ENCODE assay signal across 1 cellular context in the genomic region with DNA sequence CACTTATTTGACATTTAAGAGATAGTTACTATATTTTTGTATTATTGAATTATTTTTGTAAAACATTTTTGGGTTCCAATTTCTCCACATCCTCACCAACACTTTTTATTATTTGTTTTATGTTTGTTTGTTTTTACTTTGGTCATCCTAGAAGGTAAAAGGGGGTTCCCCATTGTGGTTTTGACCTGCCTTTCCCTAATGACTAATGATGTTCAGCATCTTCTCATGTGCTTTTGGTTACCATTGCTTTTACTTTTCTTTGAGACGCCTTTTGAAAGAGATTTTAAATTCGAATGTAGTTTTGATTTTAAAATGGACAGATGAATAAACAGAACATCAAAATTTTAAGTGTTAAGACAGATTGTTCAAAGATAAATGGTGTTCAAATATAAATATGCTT.
TF ChIP-seq lines count a peak whose summit lies in the region.

No MANE protein-coding gene starts in this region.

TF ChIP-seq in SK-N-SH treated with all-trans-retinoic acid at 6 μM for 48 hours, 23 proteins besides CTCF, POLR2A, EP300 and RAD21 (continued from another document):
- TF ChIP-seq BACH2 (CRISPR knock-in tag; IDR thresholded peaks at IDR 0.05; ENCODE audit: borderline replicate concordance) = no peak
- no peak for TF ChIP-seq CSDC2 (CRISPR knock-in tag; IDR thresholded peaks at IDR 0.05)
- TF ChIP-seq ISL1 (CRISPR knock-in tag; IDR thresholded peaks at IDR 0.05) = no peak
- no peak for TF ChIP-seq OSR1 (CRISPR knock-in tag; IDR thresholded peaks at IDR 0.05)
- TF ChIP-seq, protein P1, sequence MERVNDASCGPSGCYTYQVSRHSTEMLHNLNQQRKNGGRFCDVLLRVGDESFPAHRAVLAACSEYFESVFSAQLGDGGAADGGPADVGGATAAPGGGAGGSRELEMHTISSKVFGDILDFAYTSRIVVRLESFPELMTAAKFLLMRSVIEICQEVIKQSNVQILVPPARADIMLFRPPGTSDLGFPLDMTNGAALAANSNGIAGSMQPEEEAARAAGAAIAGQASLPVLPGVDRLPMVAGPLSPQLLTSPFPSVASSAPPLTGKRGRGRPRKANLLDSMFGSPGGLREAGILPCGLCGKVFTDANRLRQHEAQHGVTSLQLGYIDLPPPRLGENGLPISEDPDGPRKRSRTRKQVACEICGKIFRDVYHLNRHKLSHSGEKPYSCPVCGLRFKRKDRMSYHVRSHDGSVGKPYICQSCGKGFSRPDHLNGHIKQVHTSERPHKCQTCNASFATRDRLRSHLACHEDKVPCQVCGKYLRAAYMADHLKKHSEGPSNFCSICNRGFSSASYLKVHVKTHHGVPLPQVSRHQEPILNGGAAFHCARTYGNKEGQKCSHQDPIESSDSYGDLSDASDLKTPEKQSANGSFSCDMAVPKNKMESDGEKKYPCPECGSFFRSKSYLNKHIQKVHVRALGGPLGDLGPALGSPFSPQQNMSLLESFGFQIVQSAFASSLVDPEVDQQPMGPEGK (CRISPR knock-in tag; IDR thresholded peaks at IDR 0.05; ENCODE audit: borderline replicate concordance) = no peak
- TF ChIP-seq ZNF8 (CRISPR knock-in tag; IDR thresholded peaks at IDR 0.05) = no peak
- no peak for TF ChIP-seq TCF4 (CRISPR knock-in tag; IDR thresholded peaks at IDR 0.05; ENCODE audit: borderline replicate concordance)
- TF ChIP-seq, protein P2, sequence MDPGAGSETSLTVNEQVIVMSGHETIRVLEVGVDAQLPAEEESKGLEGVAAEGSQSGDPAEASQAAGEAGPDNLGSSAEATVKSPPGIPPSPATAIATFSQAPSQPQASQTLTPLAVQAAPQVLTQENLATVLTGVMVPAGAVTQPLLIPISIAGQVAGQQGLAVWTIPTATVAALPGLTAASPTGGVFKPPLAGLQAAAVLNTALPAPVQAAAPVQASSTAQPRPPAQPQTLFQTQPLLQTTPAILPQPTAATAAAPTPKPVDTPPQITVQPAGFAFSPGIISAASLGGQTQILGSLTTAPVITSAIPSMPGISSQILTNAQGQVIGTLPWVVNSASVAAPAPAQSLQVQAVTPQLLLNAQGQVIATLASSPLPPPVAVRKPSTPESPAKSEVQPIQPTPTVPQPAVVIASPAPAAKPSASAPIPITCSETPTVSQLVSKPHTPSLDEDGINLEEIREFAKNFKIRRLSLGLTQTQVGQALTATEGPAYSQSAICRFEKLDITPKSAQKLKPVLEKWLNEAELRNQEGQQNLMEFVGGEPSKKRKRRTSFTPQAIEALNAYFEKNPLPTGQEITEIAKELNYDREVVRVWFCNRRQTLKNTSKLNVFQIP (CRISPR knock-in tag; IDR thresholded peaks at IDR 0.05; ENCODE audit: borderline replicate concordance, low read depth) = no peak
